In genomic region chr1:213051127-213051880, GRCh38 we compare ENCODE assay signal across 8 cellular contexts. TPM values are rescaled to one million over a fixed set of nuclear protein-coding genes. Genes with fewer than 3 reads are reported as not detected.
DNase-seq lines count a peak whose midpoint lies in the region; ATAC-seq lines count a peak whose summit lies in the region.

Gene RPS6KC1 (plus strand): TSS chr1:213051241. CDS start chr1:213051405, 164 bp downstream.

- H3K9me3 ChIP-seq in KOPT-K1 (ENCODE audit: insufficient read depth, low read length, poor library complexity, severe bottlenecking): peaks cover 10% of the 10 kb centered on the region

- H3K4me1 Mint-ChIP-seq in activated T-helper 17 cell treated with anti-CD3 and anti-CD28 coated beads, Interleukin-2, amount 50 U/mL, for 72 hours: peaks cover 23% of the 10 kb centered on the region
- peaks cover 32 to 36% of the 10 kb centered on the region in 2 donors for H3K4me1 Mint-ChIP-seq in natural killer cell treated with Interleukin-12 subunit alpha and Interleukin-12 subunit beta and Interleukin-15 and Interleukin-18, amount 100 ng/mL, for 72 hours (ENCODE audit: low read depth in 2 of 2)

- no peaks in the 10 kb centered on the region for H3K36me3 Mint-ChIP-seq in activated T-helper 17 cell treated with anti-CD3 and anti-CD28 coated beads, Interleukin-2, amount 50 U/mL, for 72 hours (ENCODE audit: low read depth)
- H3K36me3 Mint-ChIP-seq in natural killer cell treated with Interleukin-12 subunit alpha and Interleukin-12 subunit beta and Interleukin-15 and Interleukin-18, amount 100 ng/mL, for 72 hours: peaks cover 17% of the 10 kb centered on the region

- H3K4me3 Mint-ChIP-seq in activated T-helper 17 cell treated with anti-CD3 and anti-CD28 coated beads, Interleukin-2, amount 50 U/mL, for 72 hours: peak within 1 kb of the TSS; percentile 95
- H3K4me3 Mint-ChIP-seq in natural killer cell treated with Interleukin-12 subunit alpha and Interleukin-12 subunit beta and Interleukin-15 and Interleukin-18, amount 100 ng/mL, for 72 hours: peak within 1 kb of the TSS; percentile 99

- DNase-seq in Daoy (ENCODE audit: low read depth) (peak; percentile 89), RPMI8226 (peak; percentile 92), fibroblast of peridontal ligament (ENCODE audit: extremely low read depth) (peak; percentile 75)
- peak; percentile 90 for DNase-seq in natural killer cell treated with Interleukin-12 subunit alpha and Interleukin-12 subunit beta and Interleukin-15 and Interleukin-18, amount 100 ng/mL, for 72 hours (ENCODE audit: low spot score)
- peak; percentile 87 for DNase-seq in stimulated activated naive CD4-positive, alpha-beta T cell treated with Interleukin-2 at 50 U/mL for 16 hours (lab: John Stamatoyannopoulos, UW)

- H3K27ac ChIP-seq in KOPT-K1 (ENCODE audit: low read depth, low read length, poor library complexity, severe bottlenecking): peak within 1 kb of the TSS; percentile 42

- peak within 1 kb of the TSS; percentile 96 for H3K27ac Mint-ChIP-seq in activated T-helper 17 cell treated with anti-CD3 and anti-CD28 coated beads, Interleukin-2, amount 50 U/mL, for 72 hours
- H3K27ac Mint-ChIP-seq in natural killer cell treated with Interleukin-12 subunit alpha and Interleukin-12 subunit beta and Interleukin-15 and Interleukin-18, amount 100 ng/mL, for 72 hours: peak within 1 kb of the TSS; percentile 96 to 97

- H3K9me3 Mint-ChIP-seq in activated T-helper 17 cell treated with anti-CD3 and anti-CD28 coated beads, Interleukin-2, amount 50 U/mL, for 72 hours: peaks cover 5% of the 10 kb centered on the region
- peaks cover 8% of the 10 kb centered on the region for H3K9me3 Mint-ChIP-seq in natural killer cell treated with Interleukin-12 subunit alpha and Interleukin-12 subunit beta and Interleukin-15 and Interleukin-18, amount 100 ng/mL, for 72 hours

- ATAC-seq in GM21825 (IDR thresholded peaks at IDR 0.05; ENCODE audit: unreplicated experiment): peak; percentile 97
- ATAC-seq in activated T-helper 17 cell treated with anti-CD3 and anti-CD28 coated beads, Interleukin-2, amount 50 U/mL, for 72 hours (replicated peaks): peak; percentile 98
- peak; percentile 98 for ATAC-seq in natural killer cell treated with Interleukin-12 subunit alpha and Interleukin-12 subunit beta and Interleukin-15 and Interleukin-18, amount 100 ng/mL, for 72 hours

- peaks cover 6% of the 10 kb centered on the region for H3K27me3 Mint-ChIP-seq in activated T-helper 17 cell treated with anti-CD3 and anti-CD28 coated beads, Interleukin-2, amount 50 U/mL, for 72 hours
- H3K27me3 Mint-ChIP-seq in natural killer cell treated with Interleukin-12 subunit alpha and Interleukin-12 subunit beta and Interleukin-15 and Interleukin-18, amount 100 ng/mL, for 72 hours: peaks cover 12% of the 10 kb centered on the region in 2 donors

- no peaks in the 10 kb centered on the region for H3K36me3 ChIP-seq in KOPT-K1 (ENCODE audit: insufficient read depth, low read length)

RNA-seq across cellular contexts. Expression of gene RPS6KC1, which starts in this region (rescaled TPM):
- 17.0 and 23.5 TPM in 2 replicates for total RNA-seq in Daoy (2014; rRNA removed; shearing (Covaris generic))
- total RNA-seq in activated T-helper 17 cell treated with anti-CD3 and anti-CD28 coated beads, Interleukin-2, amount 50 U/mL, for 72 hours: 1 to 10 TPM; 6.9 to 9.5 TPM
- total RNA-seq in natural killer cell treated with Interleukin-12 subunit alpha and Interleukin-12 subunit beta and Interleukin-15 and Interleukin-18, amount 100 ng/mL, for 72 hours: 10 to 100 TPM; 14.5 to 17.6 TPM

Comparison
In these comparisons a context has a peak if more than half of its experiments do, and no peak if none do; other contexts are left out.
1. Peak in every context shown above with its lines: DNase-seq, ATAC-seq and H3K27ac ChIP-seq.